Comparison of ENCODE assay signal across 25 cellular contexts in genomic region chr6:65191412-65191811, GRCh38.
DNase-seq lines count a peak whose midpoint lies in the region; FAIRE-seq and TF ChIP-seq lines count a peak whose summit lies in the region.
"Had no signal": no experiment of that assay in that cellular context is flagged by ENCODE, and none has a peak within 500 bp of the region (broad histone marks: within the 10 kb centered on the region; RNA-seq: fewer than 3 reads in every experiment).

No MANE protein-coding gene starts in this region.

- H3K9me3 ChIP-seq in H1 (ENCODE audit: insufficient read depth in 2 of 2, low read depth in 1 of 2, low read length in 1 of 2), result no peaks in the 10 kb centered on the region
- H3K9me3 ChIP-seq: BE2C, Peyer's patch had no signal

- H2BK20ac ChIP-seq in H1 (ENCODE audit: low read length), result no peak overlapping the region

- CTCF ChIA-PET in H1 (lab: Charles Lee; ENCODE audit: partially characterized antibody), result interaction anchor here (0.6 kb wide), 1 partner anchor 60 kb away, joined by 3 read pairs; no protein-coding TSS in a partner anchor

- 93% methylated on average over 2 of the region's 2 CpGs; no CpG with 5 or more reads in 1 of the 2 experiments for WGBS in H1 (ENCODE audit: extremely low coverage in 1 of 2, insufficient coverage in 1 of 2, insufficient read length in 1 of 2, insufficient replicate concordance in 2 of 2, low coverage in 1 of 2, low lambda C conversion rate in 2 of 2, missing lambda C conversion rate in 1 of 2), 2 experiments

- H3K23me2 ChIP-seq in H1 (ENCODE audit: low read depth, low read length), result no peaks in the 10 kb centered on the region

- no peak overlapping the region for H4K5ac ChIP-seq in H1 (ENCODE audit: insufficient read length, low read depth, low read length)

- H3K4me3 ChIP-seq in H1 (ENCODE audit: extremely low read depth in 1 of 4, insufficient read depth in 2 of 4, low read depth in 3 of 4, low read length in 4 of 4), result no peak overlapping the region
- H3K4me3 ChIP-seq: GM23248, Peyer's patch had no signal

- no peak overlapping the region for H4K8ac ChIP-seq in H1 (ENCODE audit: extremely low read depth, insufficient read depth, low read length)

- no peaks in the 10 kb centered on the region for H3K79me2 ChIP-seq in H1 (ENCODE audit: control insufficient read depth in 1 of 2, insufficient read depth in 2 of 2, low read length in 2 of 2)

- H3K14ac ChIP-seq in H1 (ENCODE audit: insufficient read length), result no peak overlapping the region

- no peak overlapping the region for H4K91ac ChIP-seq in H1 (replicated peaks; ENCODE audit: insufficient read length, low read length)

- H3K27me3 ChIP-seq in H1 (replicated peaks in 1 of 4; ENCODE audit: control insufficient read depth in 3 of 4, extremely low read depth in 1 of 4, insufficient read depth in 3 of 4, low read length in 3 of 4), result no peaks in the 10 kb centered on the region
- H3K27me3 ChIP-seq: BE2C, Peyer's patch had no signal

- H3K9ac ChIP-seq in H1 (replicated peaks in 1 of 4; ENCODE audit: extremely low read depth in 1 of 4, low read depth in 3 of 4, low read length in 3 of 4), result no peak overlapping the region
- H3K9ac ChIP-seq: GM23248 had no signal

- no peaks in the 10 kb centered on the region for H3K36me3 ChIP-seq in H1 (ENCODE audit: control insufficient read depth in 2 of 4, insufficient read depth in 4 of 4, low read length in 3 of 4)
- H3K36me3 ChIP-seq: BE2C, Peyer's patch had no signal

- no peak overlapping the region for H2BK120ac ChIP-seq in H1 (replicated peaks; ENCODE audit: low read depth, low read length)

- H3K4me2 ChIP-seq in H1 (ENCODE audit: insufficient read depth in 1 of 2, low read depth in 2 of 2, low read length in 2 of 2), result no peak overlapping the region

- no peak for TF ChIP-seq EP300 in H1 (IDR thresholded peaks at IDR 0.05; ENCODE audit: borderline replicate concordance in 1 of 2, low read depth in 2 of 2, low read length in 2 of 2)

- H3K18ac ChIP-seq in H1 (ENCODE audit: extremely low read depth, low read length), result no peak overlapping the region

- no peak overlapping the region for H3K56ac ChIP-seq in H1 (replicated peaks; ENCODE audit: insufficient read length, low read depth, low read length)

- H3K4me1 ChIP-seq in H1 (replicated peaks in 1 of 4; ENCODE audit: control insufficient read depth in 3 of 4, insufficient read depth in 4 of 4, low read length in 3 of 4), result peaks cover 0 to 4% (median 3%) of the 10 kb centered on the region in 4 experiments; a peak in 3 of 7 replicates
- H3K4me1 ChIP-seq: BE2C, Peyer's patch had no signal

- no peaks in the 10 kb centered on the region for H4K20me1 ChIP-seq in H1 (replicated peaks in 1 of 2; ENCODE audit: control insufficient read depth in 1 of 2, insufficient read depth in 2 of 2, low read length in 2 of 2)

- H3K27ac ChIP-seq in H1 (ENCODE audit: low read depth, low read length), result no peak overlapping the region
- H3K27ac ChIP-seq: 22Rv1, GM23248, HL-60, Peyer's patch had no signal

- no peak for TF ChIP-seq POLR2A in H1 (IDR thresholded peaks at IDR 0.05; ENCODE audit: control extremely low read depth in 1 of 2, low read depth in 2 of 2, low read length in 2 of 2)

- H2BK15ac ChIP-seq in H1 (ENCODE audit: low read length), result no peak overlapping the region

- no peak for TF ChIP-seq CTCF in H1 (IDR thresholded peaks at IDR 0.05; ENCODE audit: control extremely low read depth in 1 of 3, insufficient read depth in 1 of 3, low read depth in 1 of 3, low read length in 3 of 3)

- no peak overlapping the region for H2BK12ac ChIP-seq in H1 (ENCODE audit: low read depth, low read length)

- H2BK5ac ChIP-seq in H1 (ENCODE audit: low read depth, low read length), result no peak overlapping the region

- H3K79me1 ChIP-seq in H1 (ENCODE audit: low read depth, low read length), result no peaks in the 10 kb centered on the region

- FAIRE-seq in H1 (lab: Jason Lieb, UNC), result no peak

- H2AK5ac ChIP-seq in H1 (ENCODE audit: low read depth, low read length), result no peak overlapping the region

- no peak for TF ChIP-seq RAD21 in H1 (IDR thresholded peaks at IDR 0.05 in 1 of 2, conservative IDR thresholded peaks at IDR 0.05 in 1 of 2; ENCODE audit: low read depth in 2 of 2, low read length in 2 of 2)

- POLR2A ChIA-PET in H1 (lab: Charles Lee; ENCODE audit: partially characterized antibody), result no interaction called here

- no peak overlapping the region for H3K23ac ChIP-seq in H1 (ENCODE audit: insufficient read length)

- DNase-seq in NCI-H1436 treated with DMSO at 0.1 percent for 48 hours (lab: John Stamatoyannopoulos, UW) (peak; percentile 5), NCI-H1436 (lab: John Stamatoyannopoulos, UW) (no peak), NCI-H446 treated with DMSO at 0.1 percent for 48 hours (lab: John Stamatoyannopoulos, UW) (peak; percentile 6), H1 (ENCODE audit: low read depth in 1 of 2, low spot score in 2 of 2) (no peak), NK-92 (lab: John Stamatoyannopoulos, UW; ENCODE audit: unreplicated experiment) (no peak), A172 (ENCODE audit: low spot score) (no peak), amniotic stem cell (lab: John Stamatoyannopoulos, UW) (no peak)
- DNase-seq: ACHN, BE2C, Calu3, DMS153, DND-41, GM23248, HCEC 1CT, Karpas-422, NCI-H1105, NCI-H2029 treated with DMSO at 0.1 percent for 48 hours, NCI-H2171, NCI-H226, NCI-H510A treated with DMSO at 0.1 percent for 48 hours, OCI-M1, Peyer's patch, SHP77 treated with DMSO at 0.1 percent for 48 hours had no signal

- no peak overlapping the region for H3K4ac ChIP-seq in H1 (replicated peaks; ENCODE audit: insufficient read length, low read depth, low read length)

- peak overlapping the region; percentile 47; the same call in 1 of the 2 replicates for H2AFZ ChIP-seq in H1 (ENCODE audit: low read length)
- H2AFZ ChIP-seq: GM23248 had no signal

TF ChIP-seq in H1, 55 proteins besides CTCF, POLR2A, EP300 and RAD21:
- no peak for TF ChIP-seq CBX8 (IDR thresholded peaks at IDR 0.05; ENCODE audit: borderline replicate concordance, low read depth, low read length)
- TF ChIP-seq ATF3 (IDR thresholded peaks at IDR 0.05; ENCODE audit: insufficient read depth, low read depth, low read length), result no peak
- no peak for TF ChIP-seq CREB1 (IDR thresholded peaks at IDR 0.05)
- no peak for TF ChIP-seq YY1 (IDR thresholded peaks at IDR 0.05; ENCODE audit: low read depth, low read length)
- no peak for TF ChIP-seq SIRT6 (IDR thresholded peaks at IDR 0.05; ENCODE audit: low read length)
- no peak for TF ChIP-seq RBBP5 (IDR thresholded peaks at IDR 0.05; ENCODE audit: borderline replicate concordance, low read depth, low read length)
- no peak for TF ChIP-seq NANOG (IDR thresholded peaks at IDR 0.05; ENCODE audit: insufficient read depth, low read depth, low read length, poor library complexity, severe bottlenecking)
- no peak for TF ChIP-seq CEBPB (IDR thresholded peaks at IDR 0.05; ENCODE audit: low read depth, low read length)
- TF ChIP-seq SAP30 (IDR thresholded peaks at IDR 0.05; ENCODE audit: insufficient read depth, insufficient replicate concordance, low read length), result no peak
- TF ChIP-seq BACH1 (IDR thresholded peaks at IDR 0.05; ENCODE audit: low read length), result no peak
- TF ChIP-seq KDM1A (IDR thresholded peaks at IDR 0.05; ENCODE audit: borderline replicate concordance, low read length), result no peak
- TF ChIP-seq SP4 (IDR thresholded peaks at IDR 0.05; ENCODE audit: low read length), result no peak
- TF ChIP-seq CHD1 (IDR thresholded peaks at IDR 0.05; ENCODE audit: low read depth, low read length), result no peak
- no peak for TF ChIP-seq SP1 (IDR thresholded peaks at IDR 0.05; ENCODE audit: low read depth, low read length)
- no peak for TF ChIP-seq ASH2L (IDR thresholded peaks at IDR 0.05; ENCODE audit: low read length)
- TF ChIP-seq SIN3A (conservative IDR thresholded peaks at IDR 0.05 in 1 of 2, IDR thresholded peaks at IDR 0.05 in 1 of 2; ENCODE audit: low read depth in 1 of 2, low read length in 2 of 2), result no peak
- TF ChIP-seq ZNF274 (IDR thresholded peaks at IDR 0.05; ENCODE audit: borderline replicate concordance, extremely low read depth, low read length), result no peak
- no peak for TF ChIP-seq SUZ12 (IDR thresholded peaks at IDR 0.05; ENCODE audit: low read length)
- no peak for TF ChIP-seq BCL11A (IDR thresholded peaks at IDR 0.05; ENCODE audit: low read depth in 2 of 2, low read length in 2 of 2)
- no peak for TF ChIP-seq RXRA (IDR thresholded peaks at IDR 0.05; ENCODE audit: insufficient read depth, low read depth, low read length)

Comparison
In these comparisons a context has a peak if more than half of its experiments do, and no peak if none do; other contexts are left out.
1. DNase-seq: peak in NCI-H1436 treated with DMSO at 0.1 percent for 48 hours (single experiment) and NCI-H446 treated with DMSO at 0.1 percent for 48 hours (single experiment); none in NCI-H1436 (single experiment), H1 (0 of 2), NK-92 (single experiment), A172 (single experiment) and amniotic stem cell (single experiment).